27 cellular contexts compared by ENCODE assay signal in genomic region chr11:35947437-35947836, GRCh38. TPM values are rescaled to one million over a fixed set of nuclear protein-coding genes. Genes with fewer than 3 reads are reported as not detected.
"Had no signal": no experiment of that assay in that cellular context is flagged by ENCODE, and none has a peak within 500 bp of the region (broad histone marks: within the 10 kb centered on the region; RNA-seq: fewer than 3 reads in every experiment).

No MANE protein-coding gene starts in this region.

- H3K27me3 ChIP-seq: body of pancreas, esophagus squamous epithelium, gastrocnemius medialis, sigmoid colon had no signal

- FAIRE-seq: islet of Langerhans, small intestine, urothelium cell line had no signal

- H3K9me3 ChIP-seq: body of pancreas, esophagus squamous epithelium, gastrocnemius medialis, left lung, lower lobe of right lung, prostate gland, sigmoid colon, thoracic aorta had no signal

- H3K9me3 Mint-ChIP-seq: activated B cell treated with CpG ODN at 0.5 μM for 24 hours; activated T-cell treated with anti-CD3 and anti-CD28 coated beads, Interleukin-2, amount 50 U/mL, for 72 hours; endodermal cell; natural killer cell; stimulated activated effector memory CD8-positive, alpha-beta T cell treated with anti-CD3 and anti-CD28 coated beads, Interleukin-12 subunit alpha, Interleukin-12 subunit beta, amount 100 ng/mL, for 72 hours; stimulated activated naive CD8-positive, alpha-beta T cell treated with anti-CD3 and anti-CD28 coated beads, Interleukin-15, Interleukin-2, amounts not matched to agents 100 ng/mL and 50 ng/mL, for 24 hours had no signal

- H3K36me3 ChIP-seq: esophagus squamous epithelium, gastrocnemius medialis, left lung, lower lobe of right lung, prostate gland, sigmoid colon, thoracic aorta had no signal

- DNase-seq: activated B cell treated with CpG ODN at 0.5 μM for 24 hours; activated effector memory CD4-positive, alpha-beta T cell treated with Interleukin-2 at 50 U/mL for 16 hours; activated naive CD4-positive, alpha-beta T cell treated with Interleukin-2 at 50 U/mL for 16 hours; activated T-cell treated with anti-CD3 and anti-CD28 coated beads for 4 hours; activated T-cell treated with anti-CD3 and anti-CD28 coated beads, Interleukin-2, amount 50 U/mL, for 72 hours; aorta; body of pancreas; esophagus squamous epithelium; gastrocnemius medialis; glutamatergic neuron; left lung; lower lobe of right lung; mesenchymal stem cell; natural killer cell; sigmoid colon; small intestine; stimulated activated CD4-positive, alpha-beta T cell treated with anti-CD3 and anti-CD28 coated beads, Interleukin-4, amount 100 ng/mL, for 24 hours; trophoblast cell had no signal

- H3K27ac ChIP-seq: body of pancreas, epithelial cell of prostate, esophagus squamous epithelium, gastrocnemius medialis, left lung, lower lobe of right lung, prostate gland, sigmoid colon, thoracic aorta had no signal

- ATAC-seq: activated T-cell treated with anti-CD3 and anti-CD28 coated beads, Interleukin-2, amount 50 U/mL, for 72 hours; body of pancreas; gastrocnemius medialis; left lung; lower lobe of right lung; natural killer cell; stimulated activated effector memory CD8-positive, alpha-beta T cell treated with anti-CD3 and anti-CD28 coated beads, Interleukin-12 subunit alpha, Interleukin-12 subunit beta, amount 100 ng/mL, for 72 hours had no signal

- H3K4me3 ChIP-seq: body of pancreas, esophagus squamous epithelium, gastrocnemius medialis, left lung, lower lobe of right lung, prostate gland, sigmoid colon, thoracic aorta had no signal

- H3K27ac Mint-ChIP-seq: activated B cell treated with CpG ODN at 0.5 μM for 24 hours; activated naive CD8-positive, alpha-beta T cell; activated T-cell treated with anti-CD3 and anti-CD28 coated beads, Interleukin-2, amount 50 U/mL, for 72 hours; natural killer cell; stimulated activated effector memory CD8-positive, alpha-beta T cell treated with anti-CD3 and anti-CD28 coated beads, Interleukin-12 subunit alpha, Interleukin-12 subunit beta, amount 100 ng/mL, for 72 hours; stimulated activated naive CD8-positive, alpha-beta T cell treated with anti-CD3 and anti-CD28 coated beads, Interleukin-15, Interleukin-2, amounts not matched to agents 100 ng/mL and 50 ng/mL, for 24 hours had no signal

- H3K4me3 Mint-ChIP-seq: activated B cell treated with CpG ODN at 0.5 μM for 24 hours; activated naive CD8-positive, alpha-beta T cell; activated T-cell treated with anti-CD3 and anti-CD28 coated beads, Interleukin-2, amount 50 U/mL, for 72 hours; endodermal cell; natural killer cell; stimulated activated effector memory CD8-positive, alpha-beta T cell treated with anti-CD3 and anti-CD28 coated beads, Interleukin-12 subunit alpha, Interleukin-12 subunit beta, amount 100 ng/mL, for 72 hours; stimulated activated naive CD8-positive, alpha-beta T cell treated with anti-CD3 and anti-CD28 coated beads, Interleukin-15, Interleukin-2, amounts not matched to agents 100 ng/mL and 50 ng/mL, for 24 hours had no signal

- H3K36me3 Mint-ChIP-seq: activated naive CD8-positive, alpha-beta T cell; natural killer cell; stimulated activated effector memory CD8-positive, alpha-beta T cell treated with anti-CD3 and anti-CD28 coated beads, Interleukin-12 subunit alpha, Interleukin-12 subunit beta, amount 100 ng/mL, for 72 hours had no signal

RNA-seq across cellular contexts. Expression of gene LDLRAD3, which starts 3.6 kb away (rescaled TPM):
- total RNA-seq: activated B cell treated with CpG ODN at 0.5 μM for 24 hours; activated T-cell treated with anti-CD3 and anti-CD28 coated beads, Interleukin-2, amount 50 U/mL, for 72 hours had no signal
